17 cellular contexts compared by ENCODE assay signal in the genomic region with DNA sequence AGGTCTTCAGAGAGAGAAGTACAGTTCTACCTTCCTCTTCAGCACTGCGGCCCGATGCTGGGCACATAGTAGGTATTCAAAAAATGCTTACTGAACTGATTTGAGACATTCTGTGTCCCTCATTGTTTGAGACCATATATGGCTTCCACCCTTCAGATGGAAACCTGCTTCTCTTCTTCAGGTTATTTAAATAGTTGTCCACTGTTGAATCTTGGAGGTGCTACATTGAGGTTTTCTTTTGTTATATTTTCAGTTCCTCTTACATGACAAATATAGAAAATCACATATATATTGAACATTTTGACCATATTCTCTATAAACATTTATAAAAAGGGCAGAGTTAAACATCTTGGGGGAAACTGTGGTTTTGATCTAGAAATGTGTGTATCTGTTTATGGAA.
DNase-seq lines count a peak whose midpoint lies in the region; ATAC-seq and TF ChIP-seq lines count a peak whose summit lies in the region.
"Had no signal": no experiment of that assay in that cellular context is flagged by ENCODE, and none has a peak within 500 bp of the region (broad histone marks: within the 10 kb centered on the region; RNA-seq: fewer than 3 reads in every experiment).

No MANE protein-coding gene starts in this region.

- no peak overlapping the region for H3K4me3 Mint-ChIP-seq in progenitor cell of endocrine pancreas (ENCODE audit: low read depth)
- H3K4me3 Mint-ChIP-seq: HFFc6 had no signal

- no peaks in the 10 kb centered on the region for H3K9me3 Mint-ChIP-seq in progenitor cell of endocrine pancreas (ENCODE audit: low read depth)

- H3K27ac Mint-ChIP-seq in progenitor cell of endocrine pancreas: no peak overlapping the region
- H3K27ac Mint-ChIP-seq: HFFc6 had no signal

- no peak for TF ChIP-seq CTCF in progenitor cell of endocrine pancreas (IDR thresholded peaks at IDR 0.05; ENCODE audit: unreplicated experiment)

- H3K36me3 Mint-ChIP-seq in progenitor cell of endocrine pancreas (ENCODE audit: insufficient read depth): no peaks in the 10 kb centered on the region

- DNase-seq in NOMO-1 treated with DMSO at 0.1 percent for 48 hours (lab: John Stamatoyannopoulos, UW; ENCODE audit: unreplicated experiment) (peak; percentile 7), NOMO-1 treated with dmso at 0.1 percent for 144 hours (lab: John Stamatoyannopoulos, UW; ENCODE audit: unreplicated experiment) (no peak), progenitor cell of endocrine pancreas (ENCODE audit: low spot score, unreplicated experiment) (no peak), RPMI8226 (no peak)
- no peak for DNase-seq in activated CD8-positive, alpha-beta memory T cell treated with anti-CD3 and anti-CD28 coated beads for 24 hours
- DNase-seq: DND-41, HFFc6, KBM-7, NCI-H1694 treated with DMSO at 0.1 percent for 48 hours, NCI-H2227 treated with DMSO at 0.1 percent for 48 hours, NCI-H510A treated with DMSO at 0.1 percent for 48 hours, NCI-H82, T-helper 2 cell had no signal

- H3K4me1 Mint-ChIP-seq in progenitor cell of endocrine pancreas (ENCODE audit: low read depth): peaks cover 1% of the 10 kb centered on the region

- ATAC-seq in GM19467 (IDR thresholded peaks at IDR 0.05; ENCODE audit: unreplicated experiment) (peak; percentile 61), HG03378 (IDR thresholded peaks at IDR 0.05; ENCODE audit: unreplicated experiment) (peak; percentile 79), GM18861 (IDR thresholded peaks at IDR 0.05; ENCODE audit: unreplicated experiment) (no peak)
- ATAC-seq: Panc1 had no signal

- no peaks in the 10 kb centered on the region for H3K27me3 Mint-ChIP-seq in progenitor cell of endocrine pancreas
